ENCODE assay signal across 12 cellular contexts in the genomic region with DNA sequence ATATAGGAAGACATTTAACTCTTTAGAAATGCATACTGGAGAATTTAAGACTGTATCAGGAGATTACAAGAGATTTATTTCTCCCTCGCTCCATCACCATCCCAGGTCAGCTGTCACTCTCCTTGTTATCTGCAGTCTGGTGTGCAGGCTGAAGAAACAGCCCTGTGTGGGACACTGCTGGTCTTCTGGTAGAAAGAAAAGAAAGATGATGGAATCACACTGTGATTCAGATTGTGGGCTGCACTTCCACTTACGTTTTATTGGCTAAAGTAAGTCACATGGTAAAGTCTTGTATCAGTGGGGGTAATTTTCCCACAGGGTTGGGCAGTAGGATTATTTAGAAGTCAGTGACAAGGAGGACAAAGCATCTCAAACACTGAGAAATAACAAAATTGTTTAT.
"Had no signal": no experiment of that assay in that cellular context is flagged by ENCODE, and none has a peak within 500 bp of the region (broad histone marks: within the 10 kb centered on the region; RNA-seq: fewer than 3 reads in every experiment).

No MANE protein-coding gene starts in this region.

- H3K36me3 ChIP-seq: lower lobe of right lung, thyroid gland had no signal

- H3K27ac Mint-ChIP-seq: activated CD4-positive, alpha-beta T cell treated with anti-CD3 and anti-CD28 coated beads, Interleukin-2, amount 10 ng/mL, durations not matched to agents 7 days and 5 days; activated T-helper 1 cell treated with anti-CD3 and anti-CD28 coated beads, Interleukin-12 subunit alpha, Interleukin-12 subunit beta, Interleukin-2, Interleukin-4 antibody, amounts not matched to agents 30 ng/mL and 10 ng/mL and 1 ng/mL, durations not matched to agents 14 hours and 24 hours and 36 hours; mesothelial cell of epicardium; stimulated activated effector memory CD8-positive, alpha-beta T cell treated with anti-CD3 and anti-CD28 coated beads, Interleukin-12 subunit alpha, Interleukin-12 subunit beta, amount 100 ng/mL, for 72 hours had no signal

- H3K4me3 ChIP-seq: lower lobe of right lung, thyroid gland had no signal

- H3K9me3 Mint-ChIP-seq: activated CD4-positive, alpha-beta T cell treated with anti-CD3 and anti-CD28 coated beads, Interleukin-2, amount 10 ng/mL, durations not matched to agents 7 days and 5 days; activated T-helper 1 cell treated with anti-CD3 and anti-CD28 coated beads, Interleukin-12 subunit alpha, Interleukin-12 subunit beta, Interleukin-2, Interleukin-4 antibody, amounts not matched to agents 30 ng/mL and 10 ng/mL and 1 ng/mL, durations not matched to agents 14 hours and 24 hours and 36 hours; mesothelial cell of epicardium; stimulated activated effector memory CD8-positive, alpha-beta T cell treated with anti-CD3 and anti-CD28 coated beads, Interleukin-12 subunit alpha, Interleukin-12 subunit beta, amount 100 ng/mL, for 72 hours had no signal

- H3K4me1 ChIP-seq: thyroid gland had no signal

- H3K27me3 ChIP-seq: thyroid gland had no signal

- FAIRE-seq: astrocyte, bronchial epithelial cell, islet of Langerhans had no signal

- DNase-seq: activated CD4-positive, alpha-beta T cell treated with anti-CD3 and anti-CD28 coated beads, Interleukin-2, amount 10 ng/mL, durations not matched to agents 7 days and 5 days; activated CD4-positive, CD25-positive, alpha-beta regulatory T cell; activated naive CD4-positive, alpha-beta T cell; left colon; lower lobe of right lung; thyroid gland had no signal

- H3K9me3 ChIP-seq: lower lobe of right lung, thyroid gland had no signal

- H3K4me3 Mint-ChIP-seq: activated CD4-positive, alpha-beta T cell treated with anti-CD3 and anti-CD28 coated beads, Interleukin-2, amount 10 ng/mL, durations not matched to agents 7 days and 5 days; activated T-helper 1 cell treated with anti-CD3 and anti-CD28 coated beads, Interleukin-12 subunit alpha, Interleukin-12 subunit beta, Interleukin-2, Interleukin-4 antibody, amounts not matched to agents 30 ng/mL and 10 ng/mL and 1 ng/mL, durations not matched to agents 14 hours and 24 hours and 36 hours; mesothelial cell of epicardium; stimulated activated effector memory CD8-positive, alpha-beta T cell treated with anti-CD3 and anti-CD28 coated beads, Interleukin-12 subunit alpha, Interleukin-12 subunit beta, amount 100 ng/mL, for 72 hours had no signal

- H3K36me3 Mint-ChIP-seq: mesothelial cell of epicardium; stimulated activated effector memory CD8-positive, alpha-beta T cell treated with anti-CD3 and anti-CD28 coated beads, Interleukin-12 subunit alpha, Interleukin-12 subunit beta, amount 100 ng/mL, for 72 hours had no signal

- H3K4me1 Mint-ChIP-seq: stimulated activated effector memory CD8-positive, alpha-beta T cell treated with anti-CD3 and anti-CD28 coated beads, Interleukin-12 subunit alpha, Interleukin-12 subunit beta, amount 100 ng/mL, for 72 hours had no signal

- H3K27ac ChIP-seq: lower lobe of right lung, thyroid gland had no signal
